In genomic region chr6:110246900-110247546, GRCh38 we compare ENCODE assay signal across 1 cellular context.
TF ChIP-seq lines count a peak whose summit lies in the region.

No MANE protein-coding gene starts in this region.

TF ChIP-seq in GM23338, 12 proteins besides CTCF, POLR2A, EP300 and RAD21:
- no peak for TF ChIP-seq ZNF462 (CRISPR knock-in tag; IDR thresholded peaks at IDR 0.05)
- TF ChIP-seq POLR2AphosphoS5 (IDR thresholded peaks at IDR 0.05; ENCODE audit: low read depth) = no peak
- TF ChIP-seq NANOG (IDR thresholded peaks at IDR 0.05; ENCODE audit: borderline replicate concordance) = no peak
- no peak for TF ChIP-seq REST (IDR thresholded peaks at IDR 0.05; ENCODE audit: unreplicated experiment)
- no peak for TF ChIP-seq ZNF331 (CRISPR knock-in tag; IDR thresholded peaks at IDR 0.05; ENCODE audit: low read depth)
- no peak for TF ChIP-seq CREB1 (CRISPR knock-in tag; IDR thresholded peaks at IDR 0.05; ENCODE audit: low read depth)
- TF ChIP-seq EZH2phosphoT487 (IDR thresholded peaks at IDR 0.05; ENCODE audit: unreplicated experiment) = no peak
- no peak for TF ChIP-seq EZH2 (IDR thresholded peaks at IDR 0.05; ENCODE audit: low read depth, unreplicated experiment)
- no peak for TF ChIP-seq JUNB (IDR thresholded peaks at IDR 0.05; ENCODE audit: unreplicated experiment)
- TF ChIP-seq ETS1 (IDR thresholded peaks at IDR 0.05) = no peak
- TF ChIP-seq STAT1 (IDR thresholded peaks at IDR 0.05; ENCODE audit: unreplicated experiment) = no peak
- no peak for TF ChIP-seq ZNF114 (CRISPR knock-in tag; IDR thresholded peaks at IDR 0.05)
TF ChIP-seq in GM23338: peak in this region for 0.
